Comparison of ENCODE assay signal across 25 cellular contexts in genomic region chr6:53598584-53598983, GRCh38. TPM values are rescaled to one million over a fixed set of nuclear protein-coding genes. Genes with fewer than 3 reads are reported as not detected.
DNase-seq lines count a peak whose midpoint lies in the region; ATAC-seq and TF ChIP-seq lines count a peak whose summit lies in the region.
"Had no signal": no experiment of that assay in that cellular context is flagged by ENCODE, and none has a peak within 500 bp of the region (broad histone marks: within the 10 kb centered on the region; RNA-seq: fewer than 3 reads in every experiment).

No MANE protein-coding gene starts in this region.

- H4K20me1 ChIP-seq in mammary epithelial cell (ENCODE audit: insufficient read depth, low read length): no peaks in the 10 kb centered on the region

- no peak overlapping the region for H2BK5ac ChIP-seq in mesenchymal stem cell (ENCODE audit: low read depth, low read length, poor library complexity, severe bottlenecking)

- DNase-seq in DMS 273 (lab: John Stamatoyannopoulos, UW; ENCODE audit: unreplicated experiment) (peak; percentile 11), DMS 273 treated with DMSO at 0.1 percent for 48 hours (lab: John Stamatoyannopoulos, UW) (no peak), mammary epithelial cell (no peak), mesenchymal stem cell (no peak), type B pancreatic cell (ENCODE audit: extremely low spot score, unreplicated experiment) (no peak), heart left ventricle (no peak), right cardiac atrium (no peak)
- no peak for DNase-seq in stimulated activated CD4-positive, alpha-beta T cell treated with anti-CD3 and anti-CD28 coated beads, Interleukin-4, amount 100 ng/mL, for 24 hours
- DNase-seq: activated CD8-positive, alpha-beta T cell treated with anti-CD3 and anti-CD28 coated beads for 36 hours; anterior cingulate cortex; CD4-positive, CD25-positive, alpha-beta regulatory T cell; central memory CD4-positive, alpha-beta T cell; dermis blood vessel endothelial cell; HFFc6; islet precursor cell; lower lobe of right lung; NCI-H1048; NCI-H1930; stimulated activated naive CD4-positive, alpha-beta T cell treated with Interleukin-2 at 50 U/mL for 16 hours; T-helper 1 cell had no signal

- peak overlapping the region; percentile 21 for H3K27ac Mint-ChIP-seq in type B pancreatic cell
- H3K27ac Mint-ChIP-seq: activated CD8-positive, alpha-beta T cell treated with anti-CD3 and anti-CD28 coated beads for 36 hours; activated naive CD4-positive, alpha-beta T cell treated with anti-CD3 and anti-CD28 coated beads, Interleukin-2, amount 50 U/mL, for 72 hours; CD4-positive, CD25-positive, alpha-beta regulatory T cell; HFFc6 had no signal

- BruUV-seq in mammary epithelial cell (replicated peaks; lab: Mats Ljungman, UMichigan): no TSS peak

- TF ChIP-seq CTCF in mammary epithelial cell (conservative IDR thresholded peaks at IDR 0.05 in 1 of 2, IDR thresholded peaks at IDR 0.05 in 1 of 2; ENCODE audit: extremely low read depth in 1 of 2, insufficient read depth in 1 of 2, low read depth in 1 of 2, low read length in 2 of 2): no peak
- no peak for TF ChIP-seq CTCF in type B pancreatic cell (conservative IDR thresholded peaks at IDR 0.05)
- no peak for TF ChIP-seq CTCF in heart left ventricle (IDR thresholded peaks at IDR 0.05)

- H2BK12ac ChIP-seq in mesenchymal stem cell (ENCODE audit: low read length in 2 of 2): no peak overlapping the region

- H3K9me3 ChIP-seq in mammary epithelial cell (replicated peaks; ENCODE audit: insufficient read depth, low read length) (no peaks in the 10 kb centered on the region), mesenchymal stem cell (ENCODE audit: control insufficient read depth, low read length) (no peaks in the 10 kb centered on the region), heart left ventricle (peaks cover 0 to 2% (median 0%) of the 10 kb centered on the region in 12 donors), right cardiac atrium (ENCODE audit: control insufficient read depth, low read length) (no peaks in the 10 kb centered on the region)
- H3K9me3 ChIP-seq: lower lobe of right lung, SJSA1, thoracic aorta had no signal

- no peak overlapping the region for H3K4me3 ChIP-seq in mammary epithelial cell (replicated peaks in 1 of 3; ENCODE audit: insufficient read depth in 1 of 3, low read depth in 2 of 3, low read length in 3 of 3)
- H3K4me3 ChIP-seq in mesenchymal stem cell (ENCODE audit: insufficient read depth in 1 of 2, low read depth in 1 of 2, low read length in 2 of 2): no peak overlapping the region
- no peak overlapping the region for H3K4me3 ChIP-seq in heart left ventricle
- H3K4me3 ChIP-seq in right cardiac atrium (ENCODE audit: low read length): no peak overlapping the region
- H3K4me3 ChIP-seq: lower lobe of right lung, SJSA1, thoracic aorta had no signal

- in situ Hi-C loops in mammary epithelial cell (cut with MboI; ENCODE audit: low sequenced_read_pairs in 2 of 2): no loop called here

- no peak overlapping the region for H3K18ac ChIP-seq in mesenchymal stem cell (ENCODE audit: low read depth in 1 of 2, low read length in 2 of 2)

- H3K4me1 ChIP-seq in mammary epithelial cell (ENCODE audit: insufficient read depth, low read length) (peaks cover 6% of the 10 kb centered on the region), mesenchymal stem cell (ENCODE audit: control insufficient read depth, insufficient read depth, low read depth, low read length) (no peaks in the 10 kb centered on the region), heart left ventricle (peaks cover 0 to 10% (median 0%) of the 10 kb centered on the region in 12 donors), right cardiac atrium (ENCODE audit: control insufficient read depth, insufficient read depth, low read length) (no peaks in the 10 kb centered on the region)
- H3K4me1 ChIP-seq: lower lobe of right lung had no signal

- no peaks in the 10 kb centered on the region for H3K27me3 Mint-ChIP-seq in type B pancreatic cell
- H3K27me3 Mint-ChIP-seq: activated CD8-positive, alpha-beta T cell treated with anti-CD3 and anti-CD28 coated beads for 36 hours had no signal

- ATAC-seq in heart left ventricle (no peak), right cardiac atrium (no peak)
- ATAC-seq: activated CD8-positive, alpha-beta T cell treated with anti-CD3 and anti-CD28 coated beads for 36 hours; activated naive CD4-positive, alpha-beta T cell treated with anti-CD3 and anti-CD28 coated beads, Interleukin-2, amount 50 U/mL, for 72 hours; lower lobe of right lung had no signal

- no peak overlapping the region for H2BK120ac ChIP-seq in mesenchymal stem cell (ENCODE audit: low read depth, low read length)

- dilution Hi-C loops in mammary epithelial cell (cut with HindIII; ENCODE audit: low sequenced_read_pairs): loop anchor here (5.0 kb wide), 1 partner anchor 36 kb away; no protein-coding TSS in a partner anchor

- no peak overlapping the region for H3K27ac ChIP-seq in mammary epithelial cell (ENCODE audit: insufficient read depth, low read depth, low read length)
- no peak overlapping the region for H3K27ac ChIP-seq in mesenchymal stem cell (ENCODE audit: low read length, poor library complexity, severe bottlenecking)
- H3K27ac ChIP-seq in heart left ventricle: no peak overlapping the region
- H3K27ac ChIP-seq in right cardiac atrium (ENCODE audit: low read length): no peak overlapping the region
- H3K27ac ChIP-seq: 22Rv1, HL-60, lower lobe of right lung, SJSA1, thoracic aorta had no signal

- no peak overlapping the region for H3K4me3 Mint-ChIP-seq in type B pancreatic cell
- H3K4me3 Mint-ChIP-seq: activated CD8-positive, alpha-beta T cell treated with anti-CD3 and anti-CD28 coated beads for 36 hours; CD4-positive, CD25-positive, alpha-beta regulatory T cell; HFFc6 had no signal

- peaks cover 5% of the 10 kb centered on the region for H3K9me3 Mint-ChIP-seq in type B pancreatic cell
- H3K9me3 Mint-ChIP-seq: activated naive CD4-positive, alpha-beta T cell treated with anti-CD3 and anti-CD28 coated beads, Interleukin-2, amount 50 U/mL, for 72 hours; HFFc6 had no signal

- no peak overlapping the region for H3K14ac ChIP-seq in mesenchymal stem cell (ENCODE audit: low read length in 2 of 2)

- intact Hi-C loops in mammary epithelial cell (cut with micrococcal nuclease): no loop called here
- intact Hi-C loops in heart left ventricle (cut with DNase I): no loop called here
- intact Hi-C loops in right cardiac atrium (cut with DNase I): no loop called here

- no peak overlapping the region for H4K8ac ChIP-seq in mesenchymal stem cell (ENCODE audit: low read length)

- no peaks in the 10 kb centered on the region for H3K36me3 Mint-ChIP-seq in type B pancreatic cell
- H3K36me3 Mint-ChIP-seq: activated naive CD4-positive, alpha-beta T cell treated with anti-CD3 and anti-CD28 coated beads, Interleukin-2, amount 50 U/mL, for 72 hours; CD4-positive, CD25-positive, alpha-beta regulatory T cell had no signal

- H3K4me2 ChIP-seq in mammary epithelial cell (ENCODE audit: insufficient read depth, low read depth, low read length) (no peak overlapping the region), mesenchymal stem cell (ENCODE audit: low read length, poor library complexity, severe bottlenecking) (no peak overlapping the region)

- H3K36me3 ChIP-seq in mammary epithelial cell (ENCODE audit: insufficient read depth, low read length) (no peaks in the 10 kb centered on the region), mesenchymal stem cell (ENCODE audit: control insufficient read depth in 1 of 2, insufficient read depth in 2 of 2, low read depth in 1 of 2, low read length in 2 of 2) (no peaks in the 10 kb centered on the region), heart left ventricle (no peaks in the 10 kb centered on the region)
- H3K36me3 ChIP-seq: lower lobe of right lung, SJSA1, thoracic aorta had no signal

- H2BK15ac ChIP-seq in mesenchymal stem cell (ENCODE audit: low read depth, poor library complexity, severe bottlenecking): no peak overlapping the region

- no peak overlapping the region for H3K4ac ChIP-seq in mesenchymal stem cell (ENCODE audit: low read depth in 1 of 2, low read length in 2 of 2)

- H3K27me3 ChIP-seq in mammary epithelial cell (ENCODE audit: insufficient read depth, low read length): no peaks in the 10 kb centered on the region
- no peaks in the 10 kb centered on the region for H3K27me3 ChIP-seq in mesenchymal stem cell (ENCODE audit: control insufficient read depth in 1 of 2, insufficient read depth in 1 of 2, low read length in 2 of 2)
- H3K27me3 ChIP-seq in heart left ventricle: no peaks in the 10 kb centered on the region
- no peaks in the 10 kb centered on the region for H3K27me3 ChIP-seq in right cardiac atrium (ENCODE audit: control insufficient read depth, insufficient read depth)
- H3K27me3 ChIP-seq: SJSA1 had no signal

- no peak overlapping the region for H4K91ac ChIP-seq in mesenchymal stem cell (ENCODE audit: low read length)

- H2AK5ac ChIP-seq in mesenchymal stem cell (ENCODE audit: low read length, severe bottlenecking): no peak overlapping the region

- 78% methylated on average over 3 of the region's 3 CpGs for WGBS in mammary epithelial cell (ENCODE audit: low coverage, missing lambda C conversion rate)
- 32% methylated on average over 3 of the region's 3 CpGs for WGBS in mesenchymal stem cell
- 44 to 57% (median 52%) methylated on average over 3 of the region's 3 CpGs for WGBS in heart left ventricle, 4 donors
- WGBS in right cardiac atrium: 39% methylated on average over 3 of the region's 3 CpGs

- TF ChIP-seq POLR2A in heart left ventricle (IDR thresholded peaks at IDR 0.05): no peak

- CTCF ChIA-PET in mammary epithelial cell (lab: Charles Lee; ENCODE audit: low non-redundant PET): no interaction called here

- H3K23ac ChIP-seq in mesenchymal stem cell (ENCODE audit: low read length in 2 of 2): no peak overlapping the region

- H3K9ac ChIP-seq in mammary epithelial cell (ENCODE audit: insufficient read depth, low read length) (no peak overlapping the region), mesenchymal stem cell (ENCODE audit: low read length) (no peak overlapping the region)

- no peaks in the 10 kb centered on the region for H3K79me1 ChIP-seq in mesenchymal stem cell (replicated peaks; ENCODE audit: low read length, poor library complexity, severe bottlenecking)

- peaks cover 7% of the 10 kb centered on the region for H3K4me1 Mint-ChIP-seq in type B pancreatic cell (ENCODE audit: unreplicated experiment)
- H3K4me1 Mint-ChIP-seq: CD4-positive, CD25-positive, alpha-beta regulatory T cell had no signal

- H3K79me2 ChIP-seq in mammary epithelial cell (ENCODE audit: insufficient read depth, low read length): no peaks in the 10 kb centered on the region

- H2AFZ ChIP-seq in mammary epithelial cell (ENCODE audit: low read depth, low read length): peak overlapping the region; percentile 29
- H2AFZ ChIP-seq in mesenchymal stem cell (ENCODE audit: low read depth, low read length): peak overlapping the region; percentile 64

RNA-seq across cellular contexts. Expression of gene GCLC, which starts 53.7 kb away (rescaled TPM):
- total RNA-seq in mammary epithelial cell: 100 to 1,000 TPM in 1 of 2 donors, 10 to 100 TPM in 1; 94.7 to 128 TPM
- polyA plus RNA-seq in mammary epithelial cell: 59.8 TPM
- polyA minus RNA-seq in mammary epithelial cell: 69.6 TPM
- 16.7 TPM for polyA plus RNA-seq in mesenchymal stem cell (2013, experiment 1 of 2)
- polyA plus RNA-seq in mesenchymal stem cell (2013, experiment 2 of 2): 20.0 TPM
- 54.6 and 123 TPM in 2 replicates for total RNA-seq in type B pancreatic cell (ENCODE audit: low replicate concordance)
- total RNA-seq in heart left ventricle: 10 to 100 TPM; 15.2 to 42.9 (median 32.4) TPM
- 10 to 100 TPM in 1 of 2 donors, 1 to 10 TPM in 1; 8.1 to 12.4 TPM for polyA plus RNA-seq in heart left ventricle
- 10 to 100 TPM; 20.1 to 29.9 (median 23.8) TPM for total RNA-seq in right cardiac atrium
- polyA plus RNA-seq in right cardiac atrium: 9.8 TPM
